In genomic region chr7:118153551-118154177, GRCh38 we compare ENCODE assay signal across 8 cellular contexts. TPM values are rescaled to one million over a fixed set of nuclear protein-coding genes. Genes with fewer than 3 reads are reported as not detected.
A peak's percentile ranks its signal among the peaks of the same experiment; 100 is the strongest.
DNase-seq lines count a peak whose midpoint lies in the region; ATAC-seq, FAIRE-seq and TF ChIP-seq lines count a peak whose summit lies in the region.

No MANE protein-coding gene starts in this region.

- H3K9ac ChIP-seq in H1 (replicated peaks in 1 of 4; ENCODE audit: extremely low read depth in 1 of 4, low read depth in 3 of 4, low read length in 3 of 4) (no peak overlapping the region), neural cell (ENCODE audit: low read length) (no peak overlapping the region)

- no peak for TF ChIP-seq POLR2A in H1 (IDR thresholded peaks at IDR 0.05; ENCODE audit: control extremely low read depth in 1 of 2, low read depth in 2 of 2, low read length in 2 of 2)

- no peak overlapping the region for H2BK120ac ChIP-seq in H1 (replicated peaks; ENCODE audit: low read depth, low read length)

- H2BK5ac ChIP-seq in H1 (ENCODE audit: low read depth, low read length), result no peak overlapping the region

- H3K9me2 ChIP-seq in neural cell (ENCODE audit: insufficient read depth, low read length), result no peaks in the 10 kb centered on the region

- no peaks in the 10 kb centered on the region for H3K9me3 Mint-ChIP-seq in natural killer cell
- H3K9me3 Mint-ChIP-seq in natural killer cell treated with Interleukin-12 subunit alpha and Interleukin-12 subunit beta and Interleukin-15 and Interleukin-18, amount 100 ng/mL, for 72 hours, result no peaks in the 10 kb centered on the region

- H3K18ac ChIP-seq in H1 (ENCODE audit: extremely low read depth, low read length), result no peak overlapping the region

- peaks cover 5 to 13% (median 10%) of the 10 kb centered on the region in 4 experiments; a peak in 6 of 7 replicates for H3K4me1 ChIP-seq in H1 (replicated peaks in 1 of 4; ENCODE audit: control insufficient read depth in 3 of 4, insufficient read depth in 4 of 4, low read length in 3 of 4)

- no peak overlapping the region for H4K91ac ChIP-seq in H1 (replicated peaks; ENCODE audit: insufficient read length, low read length)

- no peak overlapping the region for H4K5ac ChIP-seq in H1 (ENCODE audit: insufficient read length, low read depth, low read length)

- H3K36me3 ChIP-seq in H1 (ENCODE audit: control insufficient read depth in 2 of 4, insufficient read depth in 4 of 4, low read length in 3 of 4) (no peaks in the 10 kb centered on the region), neural cell (ENCODE audit: insufficient read depth, low read length) (no peaks in the 10 kb centered on the region)

- H3K4ac ChIP-seq in H1 (replicated peaks; ENCODE audit: insufficient read length, low read depth, low read length), result no peak overlapping the region

- FAIRE-seq in RCC 7860 (lab: Jason Lieb, UNC) (peak; percentile 79), H1 (lab: Jason Lieb, UNC) (peak; percentile 57)

- no peak overlapping the region for H2AK5ac ChIP-seq in H1 (ENCODE audit: low read depth, low read length)

- CTCF ChIA-PET in H1 (lab: Charles Lee; ENCODE audit: partially characterized antibody), result interaction anchor here (0.6 to 3.6 kb wide), 45 partner anchors 8 to 1276 kb away, joined by 3 to 15 read pairs (median 4); partner anchors contain the start of gene CTTNBP2

- no peak overlapping the region for H3K23ac ChIP-seq in H1 (ENCODE audit: insufficient read length)

- intact Hi-C loops in natural killer cell (cut with micrococcal nuclease), result loop anchor here (5.0 kb wide), 1 partner anchor 1221 kb away; no protein-coding TSS in a partner anchor

- no peaks in the 10 kb centered on the region; the same call in 1 of the 2 replicates for H3K23me2 ChIP-seq in H1 (ENCODE audit: low read depth, low read length)

- no peaks in the 10 kb centered on the region for H4K20me1 ChIP-seq in H1 (replicated peaks in 1 of 2; ENCODE audit: control insufficient read depth in 1 of 2, insufficient read depth in 2 of 2, low read length in 2 of 2)
- no peaks in the 10 kb centered on the region for H4K20me1 ChIP-seq in neural cell (ENCODE audit: insufficient read depth)

- H3K14ac ChIP-seq in H1 (ENCODE audit: insufficient read length), result no peak overlapping the region

- TF ChIP-seq EP300 in H1 (IDR thresholded peaks at IDR 0.05; ENCODE audit: borderline replicate concordance in 1 of 2, low read depth in 2 of 2, low read length in 2 of 2) (no peak), neural cell (conservative IDR thresholded peaks at IDR 0.05; ENCODE audit: poor library complexity, severe bottlenecking) (no peak)

- H3K36me3 Mint-ChIP-seq in natural killer cell, result no peaks in the 10 kb centered on the region
- peaks cover 6% of the 10 kb centered on the region for H3K36me3 Mint-ChIP-seq in natural killer cell treated with Interleukin-12 subunit alpha and Interleukin-12 subunit beta and Interleukin-15 and Interleukin-18, amount 100 ng/mL, for 72 hours

- DNase-seq in natural killer cell, result no peak
- no peak for DNase-seq in natural killer cell treated with Interleukin-12 subunit alpha and Interleukin-12 subunit beta and Interleukin-15 and Interleukin-18, amount 100 ng/mL, for 72 hours (ENCODE audit: low spot score)
- peak; percentile 46 for DNase-seq in RCC 7860 (ENCODE audit: low spot score)
- no peak for DNase-seq in H1 (ENCODE audit: low read depth in 1 of 2, low spot score in 2 of 2)
- no peak for DNase-seq in NCI-H226

- TF ChIP-seq RAD21 in H1 (IDR thresholded peaks at IDR 0.05 in 1 of 2, conservative IDR thresholded peaks at IDR 0.05 in 1 of 2; ENCODE audit: low read depth in 2 of 2, low read length in 2 of 2), result peak; percentile 79 to 85
- peak; percentile 71 for TF ChIP-seq RAD21 in neural cell (conservative IDR thresholded peaks at IDR 0.05)

- no peak overlapping the region for H4K8ac ChIP-seq in H1 (ENCODE audit: extremely low read depth, insufficient read depth, low read length)

- POLR2A ChIA-PET in H1 (lab: Charles Lee; ENCODE audit: partially characterized antibody), result no interaction called here

- no peak overlapping the region for H3K4me2 ChIP-seq in H1 (ENCODE audit: insufficient read depth in 1 of 2, low read depth in 2 of 2, low read length in 2 of 2)
- no peak overlapping the region for H3K4me2 ChIP-seq in neural cell (ENCODE audit: low read length)

- no peaks in the 10 kb centered on the region for H3K4me1 Mint-ChIP-seq in natural killer cell
- H3K4me1 Mint-ChIP-seq in natural killer cell treated with Interleukin-12 subunit alpha and Interleukin-12 subunit beta and Interleukin-15 and Interleukin-18, amount 100 ng/mL, for 72 hours (ENCODE audit: low read depth in 2 of 2), result no peaks in the 10 kb centered on the region

- H3K27ac ChIP-seq in H1 (ENCODE audit: low read depth, low read length) (no peak overlapping the region), neural cell (ENCODE audit: low read length) (no peak overlapping the region)

- H3K27me3 Mint-ChIP-seq in natural killer cell (ENCODE audit: low read depth in 2 of 2), result peaks cover 15 to 31% of the 10 kb centered on the region in 2 donors
- peaks cover 31 to 57% of the 10 kb centered on the region in 2 donors for H3K27me3 Mint-ChIP-seq in natural killer cell treated with Interleukin-12 subunit alpha and Interleukin-12 subunit beta and Interleukin-15 and Interleukin-18, amount 100 ng/mL, for 72 hours

- H2AFZ ChIP-seq in H1 (ENCODE audit: low read length) (no peak overlapping the region), neural cell (ENCODE audit: low read depth, low read length) (no peak overlapping the region)

- H2BK15ac ChIP-seq in H1 (ENCODE audit: low read length), result no peak overlapping the region

- H2BK20ac ChIP-seq in H1 (ENCODE audit: low read length), result no peak overlapping the region

- H3K4me3 Mint-ChIP-seq in natural killer cell, result no peak overlapping the region
- H3K4me3 Mint-ChIP-seq in natural killer cell treated with Interleukin-12 subunit alpha and Interleukin-12 subunit beta and Interleukin-15 and Interleukin-18, amount 100 ng/mL, for 72 hours, result no peak overlapping the region

- H3K4me3 ChIP-seq in H1 (ENCODE audit: extremely low read depth in 1 of 4, insufficient read depth in 2 of 4, low read depth in 3 of 4, low read length in 4 of 4), result no peak overlapping the region
- no peak overlapping the region for H3K4me3 ChIP-seq in neural cell (ENCODE audit: low read length)

- no peaks in the 10 kb centered on the region for H3F3A ChIP-seq in neural cell (ENCODE audit: insufficient read depth, low read length, poor library complexity, severe bottlenecking)

- H3K79me2 ChIP-seq in H1 (ENCODE audit: control insufficient read depth in 1 of 2, insufficient read depth in 2 of 2, low read length in 2 of 2), result no peaks in the 10 kb centered on the region
- no peaks in the 10 kb centered on the region for H3K79me2 ChIP-seq in neural cell (replicated peaks; ENCODE audit: insufficient read depth, low read length)

- no peak overlapping the region for H2BK12ac ChIP-seq in H1 (ENCODE audit: low read depth, low read length)

- WGBS in H1 (ENCODE audit: extremely low coverage in 1 of 2, insufficient coverage in 1 of 2, insufficient read length in 1 of 2, insufficient replicate concordance in 2 of 2, low coverage in 1 of 2, low lambda C conversion rate in 2 of 2, missing lambda C conversion rate in 1 of 2), 2 experiments, result 46% methylated on average over 4 of the region's 4 CpGs; no CpG with 5 or more reads in 1 of the 2 experiments

- H3K79me1 ChIP-seq in H1 (ENCODE audit: low read depth, low read length), result no peaks in the 10 kb centered on the region

- no peak overlapping the region for H3K27ac Mint-ChIP-seq in natural killer cell
- H3K27ac Mint-ChIP-seq in natural killer cell treated with Interleukin-12 subunit alpha and Interleukin-12 subunit beta and Interleukin-15 and Interleukin-18, amount 100 ng/mL, for 72 hours, result no peak overlapping the region

- no peak overlapping the region for H3K56ac ChIP-seq in H1 (replicated peaks; ENCODE audit: insufficient read length, low read depth, low read length)

- H3K27me3 ChIP-seq in H1 (replicated peaks in 1 of 4; ENCODE audit: control insufficient read depth in 3 of 4, extremely low read depth in 1 of 4, insufficient read depth in 3 of 4, low read length in 3 of 4), result no peaks in the 10 kb centered on the region
- H3K27me3 ChIP-seq in neural cell (ENCODE audit: insufficient read depth, low read depth, low read length), result no peaks in the 10 kb centered on the region

- H3K9me3 ChIP-seq in H1 (ENCODE audit: insufficient read depth in 2 of 2, low read depth in 1 of 2, low read length in 1 of 2) (peaks cover 7 to 9% of the 10 kb centered on the region in 2 experiments), neural cell (ENCODE audit: low read length) (no peaks in the 10 kb centered on the region)

- ATAC-seq in natural killer cell, result peak in 2 of 3 donors; percentile 65 to 69
- ATAC-seq in natural killer cell treated with Interleukin-12 subunit alpha and Interleukin-12 subunit beta and Interleukin-15 and Interleukin-18, amount 100 ng/mL, for 72 hours, result no peak
- peak; percentile 74 for ATAC-seq in HG03280 (IDR thresholded peaks at IDR 0.05; ENCODE audit: unreplicated experiment)
- ATAC-seq in GM21360 (IDR thresholded peaks at IDR 0.05; ENCODE audit: unreplicated experiment), result no peak

- TF ChIP-seq CTCF in natural killer cell (IDR thresholded peaks at IDR 0.05) (peak; percentile 72), H1 (IDR thresholded peaks at IDR 0.05; ENCODE audit: control extremely low read depth in 1 of 3, insufficient read depth in 1 of 3, low read depth in 1 of 3, low read length in 3 of 3) (peak in 2 of 3 experiments; percentile 44 to 57; a peak in 2 of 4 replicates), neural cell (IDR thresholded peaks at IDR 0.05; ENCODE audit: poor library complexity, severe bottlenecking) (peak; percentile 70)

TF ChIP-seq in H1, 55 proteins besides CTCF, POLR2A, EP300 and RAD21 (continues in another document):
- no peak for TF ChIP-seq BCL11A (IDR thresholded peaks at IDR 0.05; ENCODE audit: low read depth in 2 of 2, low read length in 2 of 2)
- TF ChIP-seq SUZ12 (IDR thresholded peaks at IDR 0.05; ENCODE audit: low read length), result no peak

RNA-seq across cellular contexts. Expression of gene LSM8, which starts 30.3 kb away (rescaled TPM):
- total RNA-seq in natural killer cell, result 10 to 100 TPM; 43.5 to 55.8 (median 44.7) TPM
- 10 to 100 TPM; 37.3 to 48.0 TPM for total RNA-seq in natural killer cell treated with Interleukin-12 subunit alpha and Interleukin-12 subunit beta and Interleukin-15 and Interleukin-18, amount 100 ng/mL, for 72 hours
- total RNA-seq in H1 (2021; fragmentation: NEBNext Ultra II Directional; extraction: Animal tissue kit (Norgen Biotek cat#: 25700)), result 36.9 and 41.8 TPM in 2 replicates
- polyA plus RNA-seq in H1 (2011; rRNA removed), result 51.0 and 51.6 TPM in 2 replicates
- 95.4 TPM for polyA plus RNA-seq in H1 (2011; cell fraction: cytosol; rRNA removed)
- 24.0 TPM for polyA plus RNA-seq in H1 (2011; cell fraction: nucleus; rRNA removed)
- 41.1 to 72.9 TPM (median 45.3 TPM) in 4 replicates for polyA plus RNA-seq in H1 (2012, experiment 1 of 2)
- 75.1 TPM for polyA plus RNA-seq in H1 (2012, experiment 2 of 2)
- polyA plus RNA-seq in H1 (2013, experiment 1 of 2), result 50.3 TPM
- 51.2 TPM for polyA plus RNA-seq in H1 (2013, experiment 2 of 2)
- polyA minus RNA-seq in H1 (2011; rRNA and poly(A)+ RNA removed), result 60.9 and 74.0 TPM in 2 replicates
- polyA minus RNA-seq in H1 (2011; cell fraction: cytosol; rRNA and poly(A)+ RNA removed), result 12.6 TPM
- polyA minus RNA-seq in H1 (2011; cell fraction: nucleus; rRNA and poly(A)+ RNA removed), result 23.1 TPM
- polyA plus RNA-seq in neural cell, result 86.3 and 157 TPM in 2 replicates
- 109 and 130 TPM in 2 replicates for polyA minus RNA-seq in neural cell

Comparison
In these comparisons a context has a peak if more than half of its experiments do, and no peak if none do; other contexts are left out.
1. ATAC-seq: peak in natural killer cell (2 of 3) and HG03280 (single experiment); none in natural killer cell treated with Interleukin-12 subunit alpha and Interleukin-12 subunit beta and Interleukin-15 and Interleukin-18, amount 100 ng/mL, for 72 hours (0 of 2) and GM21360 (single experiment).
2. Peak in every context shown above with its lines, with median percentiles within 50 percentile points of each other: CTCF ChIP-seq.